In the genomic region with DNA sequence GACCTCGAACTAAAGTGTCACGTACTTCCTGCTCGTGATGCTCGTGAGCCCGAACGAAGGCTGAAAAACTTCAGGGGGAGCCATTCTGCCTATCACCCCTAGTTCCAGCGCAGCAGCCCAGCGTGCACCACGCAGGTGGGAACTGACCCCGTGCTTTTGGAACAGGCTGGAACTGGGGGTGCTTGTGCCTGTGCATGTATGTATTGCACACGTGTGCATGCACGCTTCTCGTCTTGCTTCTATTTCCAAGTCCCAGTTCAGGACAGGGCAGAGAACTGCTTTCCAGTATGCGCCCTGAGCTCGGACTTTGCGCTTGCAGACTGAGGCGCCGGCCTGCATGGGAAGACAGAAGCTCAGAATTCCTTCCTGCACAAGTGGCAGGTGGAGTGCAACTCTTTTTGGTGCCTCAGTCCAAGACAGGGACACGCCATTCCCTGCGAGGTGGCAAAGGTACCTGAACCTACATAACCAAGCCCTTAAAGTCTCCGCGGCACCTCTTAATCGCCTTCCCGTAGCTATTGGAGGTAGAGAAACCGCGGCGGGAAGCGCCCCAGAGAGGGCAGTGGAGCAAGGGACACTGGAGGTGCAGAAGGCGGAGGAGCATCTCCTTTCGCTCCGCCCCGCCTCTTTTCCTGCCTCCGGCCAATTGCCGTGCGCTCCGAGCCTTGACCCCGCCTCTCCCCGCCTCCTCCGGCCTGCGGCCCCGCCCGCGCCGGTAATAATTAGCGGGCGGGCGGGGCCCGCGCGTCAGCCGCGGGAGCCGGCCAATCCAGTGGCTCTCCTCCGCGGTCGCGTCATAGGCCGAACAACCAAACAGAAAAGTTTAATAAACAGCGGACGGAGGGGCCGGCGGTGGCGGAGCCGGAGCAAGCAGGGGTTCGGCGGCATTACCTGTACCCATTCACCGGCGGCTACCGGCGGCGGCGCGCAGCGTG, we compare ENCODE assay signal across 1 cellular context.
TF ChIP-seq lines count a peak whose summit lies in the region.

A gene (plus strand): TSS at position 826 of the 935 bp plus-strand sequence. CDS start 60,669 bp downstream, outside the sequence.

TF ChIP-seq in K562, 482 proteins besides CTCF, POLR2A, EP300 and RAD21 (continued from another document and continues in another):
- TF ChIP-seq, protein P1, sequence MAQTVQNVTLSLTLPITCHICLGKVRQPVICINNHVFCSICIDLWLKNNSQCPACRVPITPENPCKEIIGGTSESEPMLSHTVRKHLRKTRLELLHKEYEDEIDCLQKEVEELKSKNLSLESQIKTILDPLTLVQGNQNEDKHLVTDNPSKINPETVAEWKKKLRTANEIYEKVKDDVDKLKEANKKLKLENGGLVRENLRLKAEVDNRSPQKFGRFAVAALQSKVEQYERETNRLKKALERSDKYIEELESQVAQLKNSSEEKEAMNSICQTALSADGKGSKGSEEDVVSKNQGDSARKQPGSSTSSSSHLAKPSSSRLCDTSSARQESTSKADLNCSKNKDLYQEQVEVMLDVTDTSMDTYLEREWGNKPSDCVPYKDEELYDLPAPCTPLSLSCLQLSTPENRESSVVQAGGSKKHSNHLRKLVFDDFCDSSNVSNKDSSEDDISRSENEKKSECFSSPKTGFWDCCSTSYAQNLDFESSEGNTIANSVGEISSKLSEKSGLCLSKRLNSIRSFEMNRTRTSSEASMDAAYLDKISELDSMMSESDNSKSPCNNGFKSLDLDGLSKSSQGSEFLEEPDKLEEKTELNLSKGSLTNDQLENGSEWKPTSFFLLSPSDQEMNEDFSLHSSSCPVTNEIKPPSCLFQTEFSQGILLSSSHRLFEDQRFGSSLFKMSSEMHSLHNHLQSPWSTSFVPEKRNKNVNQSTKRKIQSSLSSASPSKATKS (CRISPR knock-in tag; IDR thresholded peaks at IDR 0.05), result no peak
- TF ChIP-seq NCOR1 (IDR thresholded peaks at IDR 0.05) (no peak), SMAD3 (CRISPR knock-in tag; conservative IDR thresholded peaks at IDR 0.05) (no peak), COPS2 (conservative IDR thresholded peaks at IDR 0.05) (no peak), EP400 (IDR thresholded peaks at IDR 0.05) (no peak), GABPB1 (CRISPR knock-in tag; IDR thresholded peaks at IDR 0.05) (peak; percentile 49; the same call in 1 of the 2 replicates), HLTF (IDR thresholded peaks at IDR 0.05) (no peak), ZNF384 (IDR thresholded peaks at IDR 0.05; ENCODE audit: low read depth, low read length) (no peak), ZNF282 (CRISPR knock-in tag; IDR thresholded peaks at IDR 0.05) (0 out of 2 replicates have a peak, but pooled peaks have one; percentile 56), PTBP1 (IDR thresholded peaks at IDR 0.05; ENCODE audit: low read depth, low read length) (no peak), TAF15 (IDR thresholded peaks at IDR 0.05; ENCODE audit: low read depth, low read length) (no peak), SP2 (IDR thresholded peaks at IDR 0.05; ENCODE audit: extremely low read depth, low read depth, low read length, poor library complexity, severe bottlenecking) (no peak), NFE2L1 (tag; IDR thresholded peaks at IDR 0.05; ENCODE audit: borderline replicate concordance, low read depth) (no peak), TAF1 (IDR thresholded peaks at IDR 0.05; ENCODE audit: control insufficient read depth, extremely low read depth, insufficient read depth, low read length, severe bottlenecking) (peak; percentile 54), ZFX (CRISPR knock-in tag; IDR thresholded peaks at IDR 0.05) (peak; percentile 61; the same call in 1 of the 2 replicates), GATA2 (CRISPR knock-in tag; IDR thresholded peaks at IDR 0.05) (no peak), ELF1 (tag; IDR thresholded peaks at IDR 0.05) (no peak), PRPF4 (IDR thresholded peaks at IDR 0.05; ENCODE audit: insufficient read depth, low read depth, low read length, poor library complexity, severe bottlenecking) (no peak), BRCA1 (IDR thresholded peaks at IDR 0.05) (no peak), BRCA1 (CRISPR knock-in tag; IDR thresholded peaks at IDR 0.05) (no peak), PURB (CRISPR knock-in tag; IDR thresholded peaks at IDR 0.05; ENCODE audit: low read depth) (no peak), RBM25 (IDR thresholded peaks at IDR 0.05; ENCODE audit: low read depth, low read length, severe bottlenecking) (peak; percentile 48), HOXB6 (CRISPR knock-in tag; IDR thresholded peaks at IDR 0.05; ENCODE audit: borderline replicate concordance) (no peak), POLR2AphosphoS5 (IDR thresholded peaks at IDR 0.05; ENCODE audit: control insufficient read depth, insufficient read depth, low read depth, low read length) (peak; percentile 47; the same call in 1 of the 2 replicates), PHB (CRISPR knock-in tag; IDR thresholded peaks at IDR 0.05) (0 out of 2 replicates have a peak, but pooled peaks have one; percentile 10), POLR2H (tag; IDR thresholded peaks at IDR 0.05; ENCODE audit: low read depth) (peak; percentile 73), TAF7 (tag; IDR thresholded peaks at IDR 0.05) (no peak), TOE1 (IDR thresholded peaks at IDR 0.05; ENCODE audit: borderline replicate concordance) (no peak), TOE1 (CRISPR knock-in tag; IDR thresholded peaks at IDR 0.05; ENCODE audit: borderline replicate concordance, low read depth) (no peak), ZNF121 (CRISPR knock-in tag; conservative IDR thresholded peaks at IDR 0.05) (no peak), ZNF57 (CRISPR knock-in tag; IDR thresholded peaks at IDR 0.05) (no peak), RHOXF2B (CRISPR knock-in tag; conservative IDR thresholded peaks at IDR 0.05) (no peak), KDM4B (IDR thresholded peaks at IDR 0.05; ENCODE audit: borderline replicate concordance in 2 of 2, low read depth in 1 of 2) (no peak; a peak in 1 of 4 replicates), RNF2 (IDR thresholded peaks at IDR 0.05) (no peak), RAD51 (IDR thresholded peaks at IDR 0.05; ENCODE audit: borderline replicate concordance, low read depth) (no peak), SMARCA5 (IDR thresholded peaks at IDR 0.05) (no peak), DDX20 (tag; IDR thresholded peaks at IDR 0.05; ENCODE audit: low read depth) (no peak), ZNF175 (CRISPR knock-in tag; IDR thresholded peaks at IDR 0.05; ENCODE audit: low read depth) (no peak)
- TF ChIP-seq, protein P2, sequence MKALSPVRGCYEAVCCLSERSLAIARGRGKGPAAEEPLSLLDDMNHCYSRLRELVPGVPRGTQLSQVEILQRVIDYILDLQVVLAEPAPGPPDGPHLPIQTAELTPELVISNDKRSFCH (CRISPR knock-in tag; IDR thresholded peaks at IDR 0.05), result no peak
- TF ChIP-seq, protein P2 (tag; IDR thresholded peaks at IDR 0.05), result no peak
- TF ChIP-seq, protein P3, sequence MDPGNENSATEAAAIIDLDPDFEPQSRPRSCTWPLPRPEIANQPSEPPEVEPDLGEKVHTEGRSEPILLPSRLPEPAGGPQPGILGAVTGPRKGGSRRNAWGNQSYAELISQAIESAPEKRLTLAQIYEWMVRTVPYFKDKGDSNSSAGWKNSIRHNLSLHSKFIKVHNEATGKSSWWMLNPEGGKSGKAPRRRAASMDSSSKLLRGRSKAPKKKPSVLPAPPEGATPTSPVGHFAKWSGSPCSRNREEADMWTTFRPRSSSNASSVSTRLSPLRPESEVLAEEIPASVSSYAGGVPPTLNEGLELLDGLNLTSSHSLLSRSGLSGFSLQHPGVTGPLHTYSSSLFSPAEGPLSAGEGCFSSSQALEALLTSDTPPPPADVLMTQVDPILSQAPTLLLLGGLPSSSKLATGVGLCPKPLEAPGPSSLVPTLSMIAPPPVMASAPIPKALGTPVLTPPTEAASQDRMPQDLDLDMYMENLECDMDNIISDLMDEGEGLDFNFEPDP (CRISPR knock-in tag; IDR thresholded peaks at IDR 0.05), result no peak
- TF ChIP-seq, protein P4, sequence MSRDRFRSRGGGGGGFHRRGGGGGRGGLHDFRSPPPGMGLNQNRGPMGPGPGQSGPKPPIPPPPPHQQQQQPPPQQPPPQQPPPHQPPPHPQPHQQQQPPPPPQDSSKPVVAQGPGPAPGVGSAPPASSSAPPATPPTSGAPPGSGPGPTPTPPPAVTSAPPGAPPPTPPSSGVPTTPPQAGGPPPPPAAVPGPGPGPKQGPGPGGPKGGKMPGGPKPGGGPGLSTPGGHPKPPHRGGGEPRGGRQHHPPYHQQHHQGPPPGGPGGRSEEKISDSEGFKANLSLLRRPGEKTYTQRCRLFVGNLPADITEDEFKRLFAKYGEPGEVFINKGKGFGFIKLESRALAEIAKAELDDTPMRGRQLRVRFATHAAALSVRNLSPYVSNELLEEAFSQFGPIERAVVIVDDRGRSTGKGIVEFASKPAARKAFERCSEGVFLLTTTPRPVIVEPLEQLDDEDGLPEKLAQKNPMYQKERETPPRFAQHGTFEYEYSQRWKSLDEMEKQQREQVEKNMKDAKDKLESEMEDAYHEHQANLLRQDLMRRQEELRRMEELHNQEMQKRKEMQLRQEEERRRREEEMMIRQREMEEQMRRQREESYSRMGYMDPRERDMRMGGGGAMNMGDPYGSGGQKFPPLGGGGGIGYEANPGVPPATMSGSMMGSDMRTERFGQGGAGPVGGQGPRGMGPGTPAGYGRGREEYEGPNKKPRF (IDR thresholded peaks at IDR 0.05; ENCODE audit: low read depth, low read length), result no peak
- TF ChIP-seq, protein P5, sequence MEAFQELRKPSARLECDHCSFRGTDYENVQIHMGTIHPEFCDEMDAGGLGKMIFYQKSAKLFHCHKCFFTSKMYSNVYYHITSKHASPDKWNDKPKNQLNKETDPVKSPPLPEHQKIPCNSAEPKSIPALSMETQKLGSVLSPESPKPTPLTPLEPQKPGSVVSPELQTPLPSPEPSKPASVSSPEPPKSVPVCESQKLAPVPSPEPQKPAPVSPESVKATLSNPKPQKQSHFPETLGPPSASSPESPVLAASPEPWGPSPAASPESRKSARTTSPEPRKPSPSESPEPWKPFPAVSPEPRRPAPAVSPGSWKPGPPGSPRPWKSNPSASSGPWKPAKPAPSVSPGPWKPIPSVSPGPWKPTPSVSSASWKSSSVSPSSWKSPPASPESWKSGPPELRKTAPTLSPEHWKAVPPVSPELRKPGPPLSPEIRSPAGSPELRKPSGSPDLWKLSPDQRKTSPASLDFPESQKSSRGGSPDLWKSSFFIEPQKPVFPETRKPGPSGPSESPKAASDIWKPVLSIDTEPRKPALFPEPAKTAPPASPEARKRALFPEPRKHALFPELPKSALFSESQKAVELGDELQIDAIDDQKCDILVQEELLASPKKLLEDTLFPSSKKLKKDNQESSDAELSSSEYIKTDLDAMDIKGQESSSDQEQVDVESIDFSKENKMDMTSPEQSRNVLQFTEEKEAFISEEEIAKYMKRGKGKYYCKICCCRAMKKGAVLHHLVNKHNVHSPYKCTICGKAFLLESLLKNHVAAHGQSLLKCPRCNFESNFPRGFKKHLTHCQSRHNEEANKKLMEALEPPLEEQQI (IDR thresholded peaks at IDR 0.05), result no peak
- TF ChIP-seq, protein P6, sequence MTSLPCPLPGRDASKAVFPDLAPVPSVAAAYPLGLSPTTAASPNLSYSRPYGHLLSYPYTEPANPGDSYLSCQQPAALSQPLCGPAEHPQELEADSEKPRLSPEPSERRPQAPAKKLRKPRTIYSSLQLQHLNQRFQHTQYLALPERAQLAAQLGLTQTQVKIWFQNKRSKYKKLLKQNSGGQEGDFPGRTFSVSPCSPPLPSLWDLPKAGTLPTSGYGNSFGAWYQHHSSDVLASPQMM (CRISPR knock-in tag; IDR thresholded peaks at IDR 0.05), result no peak
- TF ChIP-seq, protein P7, sequence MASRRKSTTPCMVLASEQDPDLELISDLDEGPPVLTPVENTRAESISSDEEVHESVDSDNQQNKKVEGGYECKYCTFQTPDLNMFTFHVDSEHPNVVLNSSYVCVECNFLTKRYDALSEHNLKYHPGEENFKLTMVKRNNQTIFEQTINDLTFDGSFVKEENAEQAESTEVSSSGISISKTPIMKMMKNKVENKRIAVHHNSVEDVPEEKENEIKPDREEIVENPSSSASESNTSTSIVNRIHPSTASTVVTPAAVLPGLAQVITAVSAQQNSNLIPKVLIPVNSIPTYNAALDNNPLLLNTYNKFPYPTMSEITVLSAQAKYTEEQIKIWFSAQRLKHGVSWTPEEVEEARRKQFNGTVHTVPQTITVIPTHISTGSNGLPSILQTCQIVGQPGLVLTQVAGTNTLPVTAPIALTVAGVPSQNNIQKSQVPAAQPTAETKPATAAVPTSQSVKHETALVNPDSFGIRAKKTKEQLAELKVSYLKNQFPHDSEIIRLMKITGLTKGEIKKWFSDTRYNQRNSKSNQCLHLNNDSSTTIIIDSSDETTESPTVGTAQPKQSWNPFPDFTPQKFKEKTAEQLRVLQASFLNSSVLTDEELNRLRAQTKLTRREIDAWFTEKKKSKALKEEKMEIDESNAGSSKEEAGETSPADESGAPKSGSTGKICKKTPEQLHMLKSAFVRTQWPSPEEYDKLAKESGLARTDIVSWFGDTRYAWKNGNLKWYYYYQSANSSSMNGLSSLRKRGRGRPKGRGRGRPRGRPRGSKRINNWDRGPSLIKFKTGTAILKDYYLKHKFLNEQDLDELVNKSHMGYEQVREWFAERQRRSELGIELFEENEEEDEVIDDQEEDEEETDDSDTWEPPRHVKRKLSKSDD (conservative IDR thresholded peaks at IDR 0.05; ENCODE audit: low read length), result no peak
- TF ChIP-seq, protein P8, sequence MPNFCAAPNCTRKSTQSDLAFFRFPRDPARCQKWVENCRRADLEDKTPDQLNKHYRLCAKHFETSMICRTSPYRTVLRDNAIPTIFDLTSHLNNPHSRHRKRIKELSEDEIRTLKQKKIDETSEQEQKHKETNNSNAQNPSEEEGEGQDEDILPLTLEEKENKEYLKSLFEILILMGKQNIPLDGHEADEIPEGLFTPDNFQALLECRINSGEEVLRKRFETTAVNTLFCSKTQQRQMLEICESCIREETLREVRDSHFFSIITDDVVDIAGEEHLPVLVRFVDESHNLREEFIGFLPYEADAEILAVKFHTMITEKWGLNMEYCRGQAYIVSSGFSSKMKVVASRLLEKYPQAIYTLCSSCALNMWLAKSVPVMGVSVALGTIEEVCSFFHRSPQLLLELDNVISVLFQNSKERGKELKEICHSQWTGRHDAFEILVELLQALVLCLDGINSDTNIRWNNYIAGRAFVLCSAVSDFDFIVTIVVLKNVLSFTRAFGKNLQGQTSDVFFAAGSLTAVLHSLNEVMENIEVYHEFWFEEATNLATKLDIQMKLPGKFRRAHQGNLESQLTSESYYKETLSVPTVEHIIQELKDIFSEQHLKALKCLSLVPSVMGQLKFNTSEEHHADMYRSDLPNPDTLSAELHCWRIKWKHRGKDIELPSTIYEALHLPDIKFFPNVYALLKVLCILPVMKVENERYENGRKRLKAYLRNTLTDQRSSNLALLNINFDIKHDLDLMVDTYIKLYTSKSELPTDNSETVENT (CRISPR knock-in tag; IDR thresholded peaks at IDR 0.05), result 0 out of 2 replicates have a peak, but pooled peaks have one; percentile 18
